In the genomic region with DNA sequence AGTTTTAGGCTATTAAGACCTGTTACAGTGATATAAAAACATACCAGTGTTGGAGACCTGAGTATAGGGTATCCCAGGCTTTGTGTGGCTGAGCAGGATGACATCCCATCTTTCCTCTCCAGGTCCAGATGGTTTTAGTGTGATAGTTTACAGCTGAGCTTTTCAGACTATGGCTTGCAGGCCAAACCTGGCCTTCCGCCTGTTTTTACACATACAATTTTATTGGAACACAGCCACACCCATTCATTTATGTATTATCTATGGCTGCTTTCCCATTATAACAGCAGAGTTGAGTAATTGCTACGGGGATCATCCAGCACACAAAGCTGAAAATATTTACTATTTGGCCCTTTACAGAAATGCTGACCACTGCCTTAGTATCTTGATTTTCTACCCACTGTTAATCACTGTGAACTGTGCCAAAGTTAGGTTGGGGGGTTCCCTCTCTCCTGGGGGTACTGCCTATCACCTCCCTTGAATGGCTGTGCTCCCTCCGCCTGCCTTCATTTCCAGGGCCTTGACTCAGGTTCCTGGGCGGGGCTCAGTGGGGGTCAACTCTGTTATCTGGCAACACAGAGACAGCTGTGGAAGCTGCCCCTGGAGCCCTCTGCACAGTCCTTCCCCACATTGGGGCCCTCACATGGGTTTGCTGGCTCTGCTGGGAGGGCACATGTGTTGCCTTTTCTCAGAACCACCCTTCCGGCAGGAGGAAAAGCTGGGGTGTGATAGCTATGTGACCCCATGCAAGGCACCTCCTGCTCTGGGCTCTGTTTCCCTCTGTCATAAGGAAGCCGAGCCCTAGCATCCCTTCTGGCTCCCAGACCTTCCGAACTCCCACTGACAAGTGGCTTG, we compare ENCODE assay signal across 9 cellular contexts. TPM values are rescaled to one million over a fixed set of nuclear protein-coding genes. Genes with fewer than 3 reads are reported as not detected.
DNase-seq lines count a peak whose midpoint lies in the region; ATAC-seq and TF ChIP-seq lines count a peak whose summit lies in the region.
"Had no signal": no experiment of that assay in that cellular context is flagged by ENCODE, and none has a peak within 500 bp of the region (broad histone marks: within the 10 kb centered on the region; RNA-seq: fewer than 3 reads in every experiment).

No MANE protein-coding gene starts in this region.

- H3K36me3 ChIP-seq in lung (ENCODE audit: control insufficient read depth in 2 of 2, insufficient read depth in 2 of 2, low read length in 2 of 2) (peaks cover 0 to 7% of the 10 kb centered on the region in 2 donors), upper lobe of right lung (no peaks in the 10 kb centered on the region)

- WGBS in lung, 2 donors = 27 to 42% methylated on average over 7 of the region's 7 CpGs

- no peak for ATAC-seq in activated T-cell treated with anti-CD3 and anti-CD28 coated beads, Interleukin-2, amount 50 U/mL, for 72 hours (replicated peaks in 1 of 2)
- ATAC-seq in central memory CD8-positive, alpha-beta T cell (replicated peaks; ENCODE audit: extremely low read depth, poor library complexity, severe bottlenecking) = no peak
- ATAC-seq in lung (ENCODE audit: insufficient read depth, low FRiP score) (peak; percentile 11), upper lobe of right lung (peak; percentile 35), GM18519 (IDR thresholded peaks at IDR 0.05; ENCODE audit: low FRiP score, unreplicated experiment) (no peak), HG03025 (IDR thresholded peaks at IDR 0.05; ENCODE audit: low FRiP score, unreplicated experiment) (no peak)

- TF ChIP-seq CTCF in lung (IDR thresholded peaks at IDR 0.05; ENCODE audit: control extremely low read depth, extremely low read depth) (no peak), upper lobe of right lung (IDR thresholded peaks at IDR 0.05) (no peak)

- peaks cover 5 to 16% of the 10 kb centered on the region in 2 donors for H3K36me3 Mint-ChIP-seq in activated T-cell treated with anti-CD3 and anti-CD28 coated beads, Interleukin-2, amount 50 U/mL, for 72 hours (ENCODE audit: insufficient read depth in 2 of 2)
- peaks cover 23% of the 10 kb centered on the region for H3K36me3 Mint-ChIP-seq in central memory CD8-positive, alpha-beta T cell (ENCODE audit: insufficient read depth)

- H3K9me3 Mint-ChIP-seq in activated T-cell treated with anti-CD3 and anti-CD28 coated beads, Interleukin-2, amount 50 U/mL, for 72 hours = peaks cover 2 to 3% of the 10 kb centered on the region in 2 donors
- H3K9me3 Mint-ChIP-seq in central memory CD8-positive, alpha-beta T cell = peaks cover 7% of the 10 kb centered on the region

- no peaks in the 10 kb centered on the region for H3K27me3 Mint-ChIP-seq in activated T-cell treated with anti-CD3 and anti-CD28 coated beads, Interleukin-2, amount 50 U/mL, for 72 hours (ENCODE audit: low read depth)
- no peaks in the 10 kb centered on the region for H3K27me3 Mint-ChIP-seq in central memory CD8-positive, alpha-beta T cell

- no peak overlapping the region for H3K4me3 ChIP-seq in lung
- no peak overlapping the region for H3K4me3 ChIP-seq in upper lobe of right lung

- no peaks in the 10 kb centered on the region for H3K27me3 ChIP-seq in lung (ENCODE audit: control insufficient read depth, insufficient read depth)
- H3K27me3 ChIP-seq in upper lobe of right lung = no peaks in the 10 kb centered on the region

- no peak for DNase-seq in activated T-cell treated with anti-CD3 and anti-CD28 coated beads, Interleukin-2, amount 50 U/mL, for 72 hours
- DNase-seq in activated T-cell treated with anti-CD3 and anti-CD28 coated beads, Interleukin-2, amount 50 U/mL, for 1 hour = no peak
- DNase-seq in central memory CD8-positive, alpha-beta T cell (ENCODE audit: low spot score in 2 of 2) = no peak
- DNase-seq in lung (ENCODE audit: low spot score) = peak; percentile 64
- DNase-seq in upper lobe of right lung = peak; percentile 70
- DNase-seq in SW 1271 (lab: John Stamatoyannopoulos, UW) = no peak
- DNase-seq: DMS79 treated with DMSO at 0.1 percent for 48 hours had no signal

- H3K4me1 Mint-ChIP-seq in activated T-cell treated with anti-CD3 and anti-CD28 coated beads, Interleukin-2, amount 50 U/mL, for 72 hours (ENCODE audit: low read depth) = peaks cover 100% of the 10 kb centered on the region
- H3K4me1 Mint-ChIP-seq in central memory CD8-positive, alpha-beta T cell = peaks cover 97% of the 10 kb centered on the region

- H3K4me1 ChIP-seq in lung (ENCODE audit: control insufficient read depth in 2 of 2, insufficient read depth in 2 of 2, low read length in 2 of 2) = peaks cover 28 to 54% of the 10 kb centered on the region in 2 donors
- H3K4me1 ChIP-seq in upper lobe of right lung = peaks cover 96% of the 10 kb centered on the region

- H3K27ac ChIP-seq in lung (ENCODE audit: low read depth in 1 of 2, low read length in 1 of 2) (peak overlapping the region; percentile 50 to 91), upper lobe of right lung (peak overlapping the region; percentile 86)

- no peaks in the 10 kb centered on the region for H3K9me3 ChIP-seq in lung (ENCODE audit: control insufficient read depth in 2 of 2, insufficient read depth in 1 of 2, low read length in 1 of 2)
- H3K9me3 ChIP-seq in upper lobe of right lung = no peaks in the 10 kb centered on the region

- peak overlapping the region; percentile 96 for H3K27ac Mint-ChIP-seq in activated T-cell treated with anti-CD3 and anti-CD28 coated beads, Interleukin-2, amount 50 U/mL, for 72 hours
- H3K27ac Mint-ChIP-seq in central memory CD8-positive, alpha-beta T cell (ENCODE audit: low read depth) = peak overlapping the region; percentile 94

- intact Hi-C loops in upper lobe of right lung (cut with DNase I) = no loop called here

- H3K4me3 Mint-ChIP-seq in activated T-cell treated with anti-CD3 and anti-CD28 coated beads, Interleukin-2, amount 50 U/mL, for 72 hours = peak overlapping the region; percentile 77 to 78
- peak overlapping the region; percentile 58 for H3K4me3 Mint-ChIP-seq in central memory CD8-positive, alpha-beta T cell

RNA-seq across cellular contexts. Expression of a gene that starts 40.3 kb away (rescaled TPM):
- total RNA-seq in activated T-cell treated with anti-CD3 and anti-CD28 coated beads, Interleukin-2, amount 50 U/mL, for 72 hours = under 1 TPM; 0.34 to 0.46 TPM
- total RNA-seq in lung = under 1 TPM; 0.12 to 0.28 TPM
- polyA plus RNA-seq in lung = under 1 TPM; 0.20 to 0.23 TPM
- total RNA-seq in upper lobe of right lung = 0.43 TPM

RNA-seq across cellular contexts. Expression of a gene that starts 43.3 kb away (rescaled TPM):
- 10 to 100 TPM; 44.2 to 47.8 TPM for total RNA-seq in activated T-cell treated with anti-CD3 and anti-CD28 coated beads, Interleukin-2, amount 50 U/mL, for 72 hours
- 100 to 1,000 TPM in 1 of 2 donors, 10 to 100 TPM in 1; 67.3 to 164 TPM for total RNA-seq in lung
- 100 to 1,000 TPM in 1 of 2 donors, 10 to 100 TPM in 1; 40.9 to 187 TPM for polyA plus RNA-seq in lung
- 157 TPM for total RNA-seq in upper lobe of right lung

Comparison
In these comparisons a context has a peak if more than half of its experiments do, and no peak if none do; other contexts are left out.
1. ATAC-seq: peak in lung (single experiment) and upper lobe of right lung (single experiment); none in activated T-cell treated with anti-CD3 and anti-CD28 coated beads, Interleukin-2, amount 50 U/mL, for 72 hours (0 of 2), central memory CD8-positive, alpha-beta T cell (single experiment), GM18519 (single experiment) and HG03025 (single experiment).
2. DNase-seq: peak in lung (single experiment) and upper lobe of right lung (single experiment); none in activated T-cell treated with anti-CD3 and anti-CD28 coated beads, Interleukin-2, amount 50 U/mL, for 72 hours (0 of 2), activated T-cell treated with anti-CD3 and anti-CD28 coated beads, Interleukin-2, amount 50 U/mL, for 1 hour (single experiment), central memory CD8-positive, alpha-beta T cell (0 of 2) and SW 1271 (0 of 2).